20 cellular contexts compared by ENCODE assay signal in genomic region chr16:80577485-80578280, GRCh38. TPM values are rescaled to one million over a fixed set of nuclear protein-coding genes. Genes with fewer than 3 reads are reported as not detected.
"Had no signal": no experiment of that assay in that cellular context is flagged by ENCODE, and none has a peak within 500 bp of the region (broad histone marks: within the 10 kb centered on the region; RNA-seq: fewer than 3 reads in every experiment).

No MANE protein-coding gene starts in this region.

- ATAC-seq: activated CD4-positive, CD25-positive, alpha-beta regulatory T cell treated with anti-CD3 and anti-CD28 coated beads, Interleukin-2, amount 50 U/mL, for 24 hours; left colon; stimulated activated naive CD8-positive, alpha-beta T cell treated with anti-CD3 and anti-CD28 coated beads, Interleukin-15, amount 100 ng/mL, for 72 hours had no signal

- DNase-seq: activated CD4-positive, alpha-beta T cell treated with anti-CD3 and anti-CD28 coated beads, Interleukin-2, amount 50 U/mL, for 1 hour; activated CD8-positive, alpha-beta memory T cell treated with anti-CD3 and anti-CD28 coated beads for 24 hours; activated gamma-delta T cell treated with Interleukin-2 at 50 U/mL for 16 hours; endodermal cell; foreskin fibroblast; hippocampal formation; left colon; midbrain; nephron progenitor cell; nucleus accumbens; stimulated activated CD4-positive, alpha-beta T cell treated with anti-CD3 and anti-CD28 coated beads, Interleukin-2, amount 100 ng/mL, for 24 hours; stimulated activated naive CD8-positive, alpha-beta T cell treated with anti-CD3 and anti-CD28 coated beads, Interleukin-15, amount 100 ng/mL, for 72 hours had no signal

- H3K27me3 Mint-ChIP-seq: activated naive CD8-positive, alpha-beta T cell; progenitor cell of endocrine pancreas; stimulated activated naive CD8-positive, alpha-beta T cell treated with anti-CD3 and anti-CD28 coated beads, Interleukin-15, amount 100 ng/mL, for 72 hours had no signal

- H3K27ac ChIP-seq: epithelial cell of prostate had no signal

- H3K27ac Mint-ChIP-seq: activated naive CD8-positive, alpha-beta T cell; endodermal cell; nephron progenitor cell; progenitor cell of endocrine pancreas; stimulated activated naive CD8-positive, alpha-beta T cell treated with anti-CD3 and anti-CD28 coated beads, Interleukin-15, amount 100 ng/mL, for 72 hours; type B pancreatic cell had no signal

- H3K4me3 ChIP-seq: dorsolateral prefrontal cortex had no signal

- H3K9me3 Mint-ChIP-seq: endodermal cell, type B pancreatic cell had no signal

- H3K36me3 Mint-ChIP-seq: type B pancreatic cell had no signal

- H3K4me3 Mint-ChIP-seq: activated naive CD8-positive, alpha-beta T cell; endodermal cell; nephron progenitor cell; stimulated activated naive CD8-positive, alpha-beta T cell treated with anti-CD3 and anti-CD28 coated beads, Interleukin-15, amount 100 ng/mL, for 72 hours; T-helper 1 cell treated with Interleukin-12 subunit alpha and Interleukin-12 subunit beta and Interleukin-4 antibody, amounts not matched to agents 30 μg/mL and 1 μg/mL, for 36 hours; type B pancreatic cell had no signal

RNA-seq across cellular contexts. Expression of gene DYNLRB2, which starts 36.9 kb away (rescaled TPM):
- total RNA-seq: endodermal cell, myocyte had no signal
